In genomic region chr11:80621871-80622270, GRCh38 we compare ENCODE assay signal across 15 cellular contexts.
A peak's percentile ranks its signal among the peaks of the same experiment; 100 is the strongest.
DNase-seq lines count a peak whose midpoint lies in the region; ATAC-seq and TF ChIP-seq lines count a peak whose summit lies in the region.
"Had no signal": no experiment of that assay in that cellular context is flagged by ENCODE, and none has a peak within 500 bp of the region (broad histone marks: within the 10 kb centered on the region; RNA-seq: fewer than 3 reads in every experiment).

No MANE protein-coding gene starts in this region.

- no peaks in the 10 kb centered on the region for H3K79me2 ChIP-seq in hepatocyte

- H3K27ac ChIP-seq in brain microvascular endothelial cell (no peak overlapping the region), hepatocyte (no peak overlapping the region), left ventricle myocardium inferior (replicated peaks) (no peak overlapping the region)

- no peak for TF ChIP-seq CTCF in brain microvascular endothelial cell (IDR thresholded peaks at IDR 0.05; ENCODE audit: low read depth, low read length, missing control alignments)
- TF ChIP-seq CTCF in hepatocyte (IDR thresholded peaks at IDR 0.05; ENCODE audit: poor library complexity): no peak
- TF ChIP-seq CTCF in mucosa of descending colon (IDR thresholded peaks at IDR 0.05): no peak
- no peak for TF ChIP-seq CTCF in left ventricle myocardium inferior (IDR thresholded peaks at IDR 0.05; ENCODE audit: borderline replicate concordance)
- TF ChIP-seq CTCF in mesothelial cell of epicardium (IDR thresholded peaks at IDR 0.05; ENCODE audit: unreplicated experiment): no peak

- H3K4me1 Mint-ChIP-seq in mesothelial cell of epicardium: peaks cover 61% of the 10 kb centered on the region
- H3K4me1 Mint-ChIP-seq: CD8-positive, alpha-beta memory T cell had no signal

- peak; percentile 18 for DNase-seq in HT-29 (ENCODE audit: low spot score)
- DNase-seq in brain microvascular endothelial cell: peak; percentile 8
- DNase-seq in hepatocyte (ENCODE audit: low spot score): peak; percentile 24
- no peak for DNase-seq in mucosa of descending colon
- DNase-seq in left ventricle myocardium inferior: no peak
- DNase-seq in head of caudate nucleus: no peak
- DNase-seq in D341Med (ENCODE audit: low spot score): no peak
- no peak for DNase-seq in mesothelial cell of epicardium (ENCODE audit: low spot score in 2 of 2, unreplicated experiment in 2 of 2)
- DNase-seq: CD8-positive, alpha-beta memory T cell; DMS79; GOT3 had no signal

- intact Hi-C loops in mucosa of descending colon (cut with DNase I, micrococcal nuclease) (no loop called here), left ventricle myocardium inferior (cut with micrococcal nuclease) (no loop called here), head of caudate nucleus (cut with DNase I) (no loop called here)

- no peak overlapping the region for H3K4me2 ChIP-seq in hepatocyte

- no peaks in the 10 kb centered on the region for H3K27me3 Mint-ChIP-seq in mesothelial cell of epicardium (ENCODE audit: low read depth)
- H3K27me3 Mint-ChIP-seq: CD8-positive, alpha-beta memory T cell had no signal

- peak; percentile 50 for ATAC-seq in mucosa of descending colon
- ATAC-seq: GM12878, HepG2 had no signal

- no peaks in the 10 kb centered on the region for H3K9me2 ChIP-seq in hepatocyte (replicated peaks; ENCODE audit: insufficient read depth)

- 40% methylated on average over 3 of the region's 3 CpGs for WGBS in hepatocyte (ENCODE audit: low lambda C conversion rate, missing lambda C conversion rate)

- H3K4me3 Mint-ChIP-seq in mesothelial cell of epicardium: no peak overlapping the region
- H3K4me3 Mint-ChIP-seq: CD8-positive, alpha-beta memory T cell had no signal

- no peak overlapping the region for H3K4me3 ChIP-seq in brain microvascular endothelial cell (ENCODE audit: low read depth, low read length)
- no peak overlapping the region for H3K4me3 ChIP-seq in hepatocyte
- H3K4me3 ChIP-seq in mucosa of descending colon: no peak overlapping the region
- H3K4me3 ChIP-seq in left ventricle myocardium inferior: no peak overlapping the region
- H3K4me3 ChIP-seq: GM12878, HAP-1 had no signal

- H3K27ac Mint-ChIP-seq in mesothelial cell of epicardium: no peak overlapping the region
- H3K27ac Mint-ChIP-seq: CD8-positive, alpha-beta memory T cell had no signal

- H3K27me3 ChIP-seq in brain microvascular endothelial cell (replicated peaks): no peaks in the 10 kb centered on the region
- H3K27me3 ChIP-seq in hepatocyte: no peaks in the 10 kb centered on the region
- H3K27me3 ChIP-seq in left ventricle myocardium inferior (ENCODE audit: low read depth): no peaks in the 10 kb centered on the region

- no peaks in the 10 kb centered on the region for H3K36me3 Mint-ChIP-seq in mesothelial cell of epicardium
- H3K36me3 Mint-ChIP-seq: CD8-positive, alpha-beta memory T cell had no signal

- H3K36me3 ChIP-seq in brain microvascular endothelial cell (replicated peaks): no peaks in the 10 kb centered on the region
- no peaks in the 10 kb centered on the region for H3K36me3 ChIP-seq in hepatocyte (replicated peaks; ENCODE audit: insufficient read depth, low read depth)
- H3K36me3 ChIP-seq in mucosa of descending colon (ENCODE audit: low read depth): no peaks in the 10 kb centered on the region
- H3K36me3 ChIP-seq in left ventricle myocardium inferior: no peaks in the 10 kb centered on the region
- H3K36me3 ChIP-seq: HAP-1 had no signal

- no peak overlapping the region for H2AFZ ChIP-seq in hepatocyte

- in situ Hi-C loops in brain microvascular endothelial cell (cut with HindIII; ENCODE audit: low pct_ligation_motif_present, low sequenced_read_pairs): no loop called here

- no peaks in the 10 kb centered on the region for H3K4me1 ChIP-seq in hepatocyte (ENCODE audit: insufficient read depth)
- H3K4me1 ChIP-seq in mucosa of descending colon (ENCODE audit: low read depth): no peaks in the 10 kb centered on the region
- no peaks in the 10 kb centered on the region for H3K4me1 ChIP-seq in left ventricle myocardium inferior
- H3K4me1 ChIP-seq: HAP-1 had no signal

- no peaks in the 10 kb centered on the region for H3K9me3 ChIP-seq in hepatocyte (ENCODE audit: low read depth)
- H3K9me3 ChIP-seq in mucosa of descending colon: no peaks in the 10 kb centered on the region
- H3K9me3 ChIP-seq in left ventricle myocardium inferior (replicated peaks): no peaks in the 10 kb centered on the region
- H3K9me3 ChIP-seq: Caco-2, HAP-1 had no signal

- H4K20me1 ChIP-seq in hepatocyte (ENCODE audit: insufficient read depth, poor library complexity, severe bottlenecking): no peaks in the 10 kb centered on the region

- H3K9me3 Mint-ChIP-seq in mesothelial cell of epicardium: no peaks in the 10 kb centered on the region

Comparison
In these comparisons a context has a peak if more than half of its experiments do, and no peak if none do; other contexts are left out.
1. DNase-seq: peak in HT-29 (single experiment), brain microvascular endothelial cell (single experiment) and hepatocyte (single experiment); none in mucosa of descending colon (0 of 3), left ventricle myocardium inferior (single experiment), head of caudate nucleus (0 of 42), D341Med (single experiment) and mesothelial cell of epicardium (0 of 2).